In genomic region chr12:123491481-123491880, GRCh38 we compare ENCODE assay signal across 19 cellular contexts.
"Had no signal": no experiment of that assay in that cellular context is flagged by ENCODE, and none has a peak within 500 bp of the region (broad histone marks: within the 10 kb centered on the region; RNA-seq: fewer than 3 reads in every experiment).

No MANE protein-coding gene starts in this region.

- H3K27me3 ChIP-seq: neural progenitor cell, sigmoid colon, stomach had no signal

- H3K36me3 ChIP-seq: neural progenitor cell, prostate gland had no signal

- H3K9me3 ChIP-seq: lower lobe of right lung, prostate gland, sigmoid colon, stomach had no signal

- H3K79me2 ChIP-seq: parathyroid adenoma had no signal

- H3K27ac ChIP-seq: coronary artery, lower lobe of right lung, neural progenitor cell, parathyroid adenoma, prostate gland, sigmoid colon, stomach had no signal

- H3K4me1 ChIP-seq: lower lobe of right lung, parathyroid adenoma, prostate gland, sigmoid colon, stomach had no signal

- FAIRE-seq: endothelial cell of umbilical vein, small intestine, urothelium cell line had no signal

- H3K4me3 ChIP-seq: coronary artery, lower lobe of right lung, neural progenitor cell, prostate gland, sigmoid colon, stomach had no signal

- H2AFZ ChIP-seq: neural progenitor cell, parathyroid adenoma had no signal

- H3K4me2 ChIP-seq: neural progenitor cell had no signal

- DNase-seq: effector CD4-positive, alpha-beta T cell; endodermal cell; foreskin melanocyte; islet precursor cell; lower lobe of right lung; midbrain; occipital lobe; retina; sigmoid colon; small intestine; stimulated activated CD4-positive, alpha-beta T cell treated with anti-CD3 and anti-CD28 coated beads, Interleukin-12 subunit alpha, Interleukin-12 subunit beta, amount 100 ng/mL, for 4 hours; stimulated activated naive CD4-positive, alpha-beta T cell; stomach had no signal
